14 cellular contexts compared by ENCODE assay signal in the genomic region with DNA sequence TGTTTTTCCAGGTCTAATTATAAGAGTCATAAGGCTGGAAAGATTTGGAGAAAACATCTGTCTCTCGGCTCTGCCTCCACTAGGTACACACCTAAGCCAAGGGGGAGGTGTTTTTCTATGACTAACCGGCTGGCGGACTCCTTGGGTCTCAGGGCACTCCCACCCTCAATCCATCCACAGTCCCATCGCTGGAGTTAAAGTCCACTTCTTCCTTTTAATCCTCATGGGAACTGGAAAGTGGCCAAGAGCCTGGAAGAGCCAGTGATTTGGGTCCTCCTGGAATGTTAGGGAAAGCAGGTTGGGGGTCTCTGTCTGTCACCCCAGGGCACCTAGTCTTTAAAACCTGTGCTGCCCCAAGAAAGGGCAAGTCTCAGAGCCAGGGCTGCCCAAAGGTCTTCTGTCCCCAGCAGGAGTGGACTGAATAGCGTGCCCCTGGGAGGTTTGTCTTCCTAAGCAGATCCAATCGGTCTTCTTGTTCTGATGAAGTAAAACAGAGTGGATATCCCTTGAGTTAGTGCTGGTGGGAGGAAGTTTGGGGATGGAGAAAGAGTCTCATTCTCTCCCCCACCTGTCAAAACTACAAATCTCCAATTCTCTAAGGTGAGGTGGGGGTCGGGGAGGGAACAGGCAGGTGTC.
DNase-seq lines count a peak whose midpoint lies in the region; FAIRE-seq lines count a peak whose summit lies in the region.
"Had no signal": no experiment of that assay in that cellular context is flagged by ENCODE, and none has a peak within 500 bp of the region (broad histone marks: within the 10 kb centered on the region; RNA-seq: fewer than 3 reads in every experiment).

No MANE protein-coding gene starts in this region.

- H3K9me3 Mint-ChIP-seq in activated CD4-positive, alpha-beta memory T cell treated with anti-CD3 and anti-CD28 coated beads, Interleukin-2, amount 10 ng/mL, durations not matched to agents 7 days and 5 days, result no peaks in the 10 kb centered on the region
- H3K9me3 Mint-ChIP-seq in activated T-cell treated with anti-CD3 and anti-CD28 coated beads, Interleukin-2, amount 50 U/mL, for 24 hours, result no peaks in the 10 kb centered on the region
- H3K9me3 Mint-ChIP-seq: activated CD8-positive, alpha-beta T cell treated with anti-CD3 and anti-CD28 coated beads for 36 hours; activated naive CD8-positive, alpha-beta T cell treated with anti-CD3 and anti-CD28 coated beads, Interleukin-2, amount 50 U/mL, for 24 hours; neural crest cell had no signal

- H3K9me3 ChIP-seq in esophagus (ENCODE audit: control insufficient read depth in 2 of 2, insufficient read depth in 1 of 2, low read depth in 1 of 2, low read length in 1 of 2) (no peaks in the 10 kb centered on the region), muscle layer of duodenum (ENCODE audit: control insufficient read depth in 1 of 2, low read length in 2 of 2) (no peaks in the 10 kb centered on the region)

- WGBS in esophagus, 2 donors, result 43 to 58% methylated on average over 7 of the region's 7 CpGs

- H3K27me3 ChIP-seq in esophagus (ENCODE audit: control insufficient read depth in 1 of 2, insufficient read depth in 2 of 2, low read length in 2 of 2) (no peaks in the 10 kb centered on the region), muscle layer of duodenum (ENCODE audit: low read depth, low read length) (no peaks in the 10 kb centered on the region)

- no peak overlapping the region for H3K27ac Mint-ChIP-seq in activated CD4-positive, alpha-beta memory T cell treated with anti-CD3 and anti-CD28 coated beads, Interleukin-2, amount 10 ng/mL, durations not matched to agents 7 days and 5 days
- H3K27ac Mint-ChIP-seq in activated T-cell treated with anti-CD3 and anti-CD28 coated beads, Interleukin-2, amount 50 U/mL, for 24 hours, result no peak overlapping the region
- H3K27ac Mint-ChIP-seq: activated CD8-positive, alpha-beta T cell treated with anti-CD3 and anti-CD28 coated beads for 36 hours; activated naive CD8-positive, alpha-beta T cell treated with anti-CD3 and anti-CD28 coated beads, Interleukin-2, amount 50 U/mL, for 24 hours had no signal

- CTCF ChIA-PET in activated CD4-positive, alpha-beta memory T cell treated with anti-CD3 and anti-CD28 coated beads, Interleukin-2, amount 10 ng/mL, durations not matched to agents 7 days and 5 days (lab: Charles Lee), result no interaction called here

- FAIRE-seq in urothelium cell line (lab: Jason Lieb, UNC), result no peak

- POLR2A ChIA-PET in activated CD4-positive, alpha-beta memory T cell treated with anti-CD3 and anti-CD28 coated beads, Interleukin-2, amount 10 ng/mL, durations not matched to agents 7 days and 5 days (lab: Charles Lee), result no interaction called here

- peak overlapping the region; percentile 15 to 65 for H3K27ac ChIP-seq in esophagus (ENCODE audit: low read depth in 2 of 2, low read length in 1 of 2)
- peak overlapping the region; percentile 96 for H3K27ac ChIP-seq in muscle layer of duodenum (ENCODE audit: low read length)
- H3K27ac ChIP-seq: SK-N-MC had no signal

- no peak overlapping the region for H3K4me3 Mint-ChIP-seq in activated CD4-positive, alpha-beta memory T cell treated with anti-CD3 and anti-CD28 coated beads, Interleukin-2, amount 10 ng/mL, durations not matched to agents 7 days and 5 days
- H3K4me3 Mint-ChIP-seq in activated T-cell treated with anti-CD3 and anti-CD28 coated beads, Interleukin-2, amount 50 U/mL, for 24 hours, result no peak overlapping the region
- H3K4me3 Mint-ChIP-seq: activated CD8-positive, alpha-beta T cell treated with anti-CD3 and anti-CD28 coated beads for 36 hours; activated naive CD8-positive, alpha-beta T cell treated with anti-CD3 and anti-CD28 coated beads, Interleukin-2, amount 50 U/mL, for 24 hours; H9; neural crest cell had no signal

- H3K4me1 ChIP-seq in esophagus (ENCODE audit: control insufficient read depth in 2 of 2, insufficient read depth in 2 of 2, low read length in 1 of 2), result peaks cover 2 to 29% of the 10 kb centered on the region in 2 donors
- H3K4me1 ChIP-seq in muscle layer of duodenum (ENCODE audit: control insufficient read depth in 1 of 2, insufficient read depth in 2 of 2, low read length in 2 of 2), result peaks cover 39 to 48% of the 10 kb centered on the region in 2 donors

- no peaks in the 10 kb centered on the region for H3K36me3 ChIP-seq in esophagus (ENCODE audit: control insufficient read depth in 2 of 2, insufficient read depth in 2 of 2, low read length in 1 of 2)
- peaks cover 0 to 5% of the 10 kb centered on the region in 2 donors for H3K36me3 ChIP-seq in muscle layer of duodenum (ENCODE audit: control insufficient read depth in 1 of 2, insufficient read depth in 2 of 2, low read length in 2 of 2)

- peak; percentile 17 for DNase-seq in activated effector memory CD4-positive, alpha-beta T cell treated with anti-CD3 and anti-CD28 coated beads, Interleukin-2, amount 50 U/mL, for 16 hours
- DNase-seq in activated effector memory CD4-positive, alpha-beta T cell treated with Interleukin-2 at 50 U/mL for 16 hours, result no peak
- DNase-seq in urothelium cell line (ENCODE audit: low spot score) (peak; percentile 57), HPDE6-E6E7 (ENCODE audit: extremely low spot score) (no peak)
- no peak for DNase-seq in activated CD4-positive, alpha-beta memory T cell treated with anti-CD3 and anti-CD28 coated beads, Interleukin-2, amount 10 ng/mL, durations not matched to agents 7 days and 5 days
- no peak for DNase-seq in activated T-cell treated with anti-CD3 and anti-CD28 coated beads, Interleukin-2, amount 50 U/mL, for 24 hours
- DNase-seq: activated CD8-positive, alpha-beta T cell treated with anti-CD3 and anti-CD28 coated beads for 36 hours; activated naive CD8-positive, alpha-beta T cell treated with anti-CD3 and anti-CD28 coated beads, Interleukin-2, amount 50 U/mL, for 24 hours; H9; NCI-H2107 had no signal

- no peaks in the 10 kb centered on the region for H3K4me1 Mint-ChIP-seq in activated CD4-positive, alpha-beta memory T cell treated with anti-CD3 and anti-CD28 coated beads, Interleukin-2, amount 10 ng/mL, durations not matched to agents 7 days and 5 days
- no peaks in the 10 kb centered on the region for H3K4me1 Mint-ChIP-seq in activated T-cell treated with anti-CD3 and anti-CD28 coated beads, Interleukin-2, amount 50 U/mL, for 24 hours (ENCODE audit: low read depth)
- H3K4me1 Mint-ChIP-seq: activated naive CD8-positive, alpha-beta T cell treated with anti-CD3 and anti-CD28 coated beads, Interleukin-2, amount 50 U/mL, for 24 hours had no signal

- H3K36me3 Mint-ChIP-seq in activated CD4-positive, alpha-beta memory T cell treated with anti-CD3 and anti-CD28 coated beads, Interleukin-2, amount 10 ng/mL, durations not matched to agents 7 days and 5 days (ENCODE audit: low read depth), result no peaks in the 10 kb centered on the region
- H3K36me3 Mint-ChIP-seq in activated T-cell treated with anti-CD3 and anti-CD28 coated beads, Interleukin-2, amount 50 U/mL, for 24 hours (ENCODE audit: low read depth), result no peaks in the 10 kb centered on the region

- H3K27me3 Mint-ChIP-seq in activated CD4-positive, alpha-beta memory T cell treated with anti-CD3 and anti-CD28 coated beads, Interleukin-2, amount 10 ng/mL, durations not matched to agents 7 days and 5 days, result peaks cover 11% of the 10 kb centered on the region
- H3K27me3 Mint-ChIP-seq in activated T-cell treated with anti-CD3 and anti-CD28 coated beads, Interleukin-2, amount 50 U/mL, for 24 hours, result no peaks in the 10 kb centered on the region

- H3K4me3 ChIP-seq in esophagus (ENCODE audit: low read depth in 1 of 2, low read length in 2 of 2) (no peak overlapping the region), muscle layer of duodenum (ENCODE audit: low read depth in 1 of 2, low read length in 2 of 2) (peak overlapping the region in 1 of 2 donors; percentile 10)
- H3K4me3 ChIP-seq: SK-N-MC had no signal

Comparison
In these comparisons a context has a peak if more than half of its experiments do, and no peak if none do; other contexts are left out.
1. DNase-seq: peak in activated effector memory CD4-positive, alpha-beta T cell treated with anti-CD3 and anti-CD28 coated beads, Interleukin-2, amount 50 U/mL, for 16 hours (single experiment) and urothelium cell line (single experiment); none in activated effector memory CD4-positive, alpha-beta T cell treated with Interleukin-2 at 50 U/mL for 16 hours (single experiment), HPDE6-E6E7 (single experiment), activated CD4-positive, alpha-beta memory T cell treated with anti-CD3 and anti-CD28 coated beads, Interleukin-2, amount 10 ng/mL, durations not matched to agents 7 days and 5 days (single experiment) and activated T-cell treated with anti-CD3 and anti-CD28 coated beads, Interleukin-2, amount 50 U/mL, for 24 hours (single experiment).